In genomic region chr7:120973849-120974248, GRCh38 we compare ENCODE assay signal across 30 cellular contexts. TPM values are rescaled to one million over a fixed set of nuclear protein-coding genes. Genes with fewer than 3 reads are reported as not detected.
"Had no signal": no experiment of that assay in that cellular context is flagged by ENCODE, and none has a peak within 500 bp of the region (broad histone marks: within the 10 kb centered on the region; RNA-seq: fewer than 3 reads in every experiment).

No MANE protein-coding gene starts in this region.

- H3K4me3 ChIP-seq: adrenal gland, breast epithelium, SJSA1 had no signal

- H3K27ac ChIP-seq: adrenal gland, breast epithelium, SJSA1, VCaP had no signal

- H3K4me3 Mint-ChIP-seq: activated CD4-positive, alpha-beta memory T cell treated with anti-CD3 and anti-CD28 coated beads, Interleukin-2, amount 10 ng/mL, durations not matched to agents 7 days and 5 days; activated CD4-positive, alpha-beta T cell treated with anti-CD3 and anti-CD28 coated beads, Interleukin-2, amount 10 ng/mL, durations not matched to agents 7 days and 5 days; activated naive CD4-positive, alpha-beta T cell treated with anti-CD3 and anti-CD28 coated beads for 36 hours; activated naive CD8-positive, alpha-beta T cell treated with anti-CD3 and anti-CD28 coated beads for 36 hours; activated T-helper 17 cell treated with anti-CD3 and anti-CD28 coated beads, Interleukin-2, amount 50 U/mL, for 72 hours; T-cell had no signal

- H3K27ac Mint-ChIP-seq: activated CD4-positive, alpha-beta memory T cell treated with anti-CD3 and anti-CD28 coated beads, Interleukin-2, amount 10 ng/mL, durations not matched to agents 7 days and 5 days; activated CD4-positive, alpha-beta T cell treated with anti-CD3 and anti-CD28 coated beads, Interleukin-2, amount 10 ng/mL, durations not matched to agents 7 days and 5 days; activated naive CD4-positive, alpha-beta T cell treated with anti-CD3 and anti-CD28 coated beads for 36 hours; activated naive CD8-positive, alpha-beta T cell treated with anti-CD3 and anti-CD28 coated beads for 36 hours; activated T-helper 17 cell treated with anti-CD3 and anti-CD28 coated beads, Interleukin-2, amount 50 U/mL, for 72 hours; T-cell had no signal

- DNase-seq: activated CD4-positive, alpha-beta memory T cell treated with anti-CD3 and anti-CD28 coated beads, Interleukin-2, amount 10 ng/mL, durations not matched to agents 7 days and 5 days; activated CD4-positive, alpha-beta T cell treated with anti-CD3 and anti-CD28 coated beads, Interleukin-2, amount 10 ng/mL, durations not matched to agents 7 days and 5 days; activated CD4-positive, CD25-positive, alpha-beta regulatory T cell; activated gamma-delta T cell; activated naive CD4-positive, alpha-beta T cell treated with anti-CD3 and anti-CD28 coated beads for 36 hours; activated naive CD8-positive, alpha-beta T cell treated with anti-CD3 and anti-CD28 coated beads for 36 hours; activated T-cell treated with anti-CD3 and anti-CD28 coated beads for 4 hours; activated T-cell treated with anti-CD3 and anti-CD28 coated beads, Interleukin-2, amount 50 U/mL, for 48 hours; adrenal gland; aorta; caudate nucleus; Kasumi-1; KBM-7; NCI-H1105 treated with DMSO at 0.1 percent for 48 hours; NCI-H1436 treated with DMSO at 0.1 percent for 48 hours; NCI-H187; NCI-H2081; NCI-H510A treated with DMSO at 0.1 percent for 48 hours; NCI-H69; NK-92 treated with Interleukin-12 subunit alpha and Interleukin-12 subunit beta, amount 100 ng/mL, for 24 hours; OCI-M1; RPMI8226; T-cell had no signal

- H3K27me3 ChIP-seq: adrenal gland, breast epithelium, SJSA1 had no signal

- H3K27me3 Mint-ChIP-seq: activated CD4-positive, alpha-beta memory T cell treated with anti-CD3 and anti-CD28 coated beads, Interleukin-2, amount 10 ng/mL, durations not matched to agents 7 days and 5 days; activated CD4-positive, alpha-beta T cell treated with anti-CD3 and anti-CD28 coated beads, Interleukin-2, amount 10 ng/mL, durations not matched to agents 7 days and 5 days; activated naive CD8-positive, alpha-beta T cell treated with anti-CD3 and anti-CD28 coated beads for 36 hours; activated T-helper 17 cell treated with anti-CD3 and anti-CD28 coated beads, Interleukin-2, amount 50 U/mL, for 72 hours; T-cell had no signal

- H3K4me1 Mint-ChIP-seq: activated CD4-positive, alpha-beta memory T cell treated with anti-CD3 and anti-CD28 coated beads, Interleukin-2, amount 10 ng/mL, durations not matched to agents 7 days and 5 days; activated CD4-positive, alpha-beta T cell treated with anti-CD3 and anti-CD28 coated beads, Interleukin-2, amount 10 ng/mL, durations not matched to agents 7 days and 5 days; activated naive CD8-positive, alpha-beta T cell treated with anti-CD3 and anti-CD28 coated beads for 36 hours; activated T-helper 17 cell treated with anti-CD3 and anti-CD28 coated beads, Interleukin-2, amount 50 U/mL, for 72 hours; T-cell had no signal

- H3K9me3 Mint-ChIP-seq: activated CD4-positive, alpha-beta memory T cell treated with anti-CD3 and anti-CD28 coated beads, Interleukin-2, amount 10 ng/mL, durations not matched to agents 7 days and 5 days; activated CD4-positive, alpha-beta T cell treated with anti-CD3 and anti-CD28 coated beads, Interleukin-2, amount 10 ng/mL, durations not matched to agents 7 days and 5 days; activated naive CD4-positive, alpha-beta T cell treated with anti-CD3 and anti-CD28 coated beads for 36 hours; activated naive CD8-positive, alpha-beta T cell treated with anti-CD3 and anti-CD28 coated beads for 36 hours; activated T-helper 17 cell treated with anti-CD3 and anti-CD28 coated beads, Interleukin-2, amount 50 U/mL, for 72 hours; T-cell had no signal

- H3K9me3 ChIP-seq: adrenal gland, breast epithelium, SJSA1 had no signal

- ATAC-seq: activated T-helper 17 cell treated with anti-CD3 and anti-CD28 coated beads, Interleukin-2, amount 50 U/mL, for 72 hours; Panc1; Right ventricle myocardium inferior; T-cell had no signal

RNA-seq across cellular contexts. Expression of gene CPED1, which starts 14.7 kb away (rescaled TPM):
- total RNA-seq: activated CD4-positive, alpha-beta memory T cell treated with anti-CD3 and anti-CD28 coated beads, Interleukin-2, amount 10 ng/mL, durations not matched to agents 7 days and 5 days; activated naive CD4-positive, alpha-beta T cell treated with anti-CD3 and anti-CD28 coated beads for 36 hours; activated naive CD8-positive, alpha-beta T cell treated with anti-CD3 and anti-CD28 coated beads for 36 hours; activated T-helper 17 cell treated with anti-CD3 and anti-CD28 coated beads, Interleukin-2, amount 50 U/mL, for 72 hours; T-helper 2 cell treated with Interferon-gamma antibody and Interleukin-4, amounts not matched to agents 100 ng/mL and 5 ng/mL, for 36 hours had no signal
